Comparison of ENCODE assay signal across 26 cellular contexts in the genomic region with DNA sequence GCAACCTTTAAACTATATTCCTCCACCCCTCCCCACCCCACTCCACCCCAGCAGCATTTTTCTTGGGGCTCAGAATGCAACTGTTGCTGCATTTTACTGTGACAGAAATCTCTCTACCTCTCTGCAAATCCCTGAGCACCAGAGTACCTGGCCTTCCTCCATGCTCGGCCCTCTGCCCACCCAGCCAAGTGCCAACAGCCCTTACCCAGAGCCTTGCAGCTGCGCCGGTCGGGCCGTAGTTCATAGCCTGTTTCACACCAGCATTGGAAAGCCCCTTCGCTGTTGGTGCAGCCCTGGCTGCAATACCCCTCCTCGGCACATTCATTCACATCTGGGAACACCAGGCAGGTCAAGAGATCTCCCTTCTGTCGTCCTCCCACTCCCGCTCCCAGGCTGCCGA. TPM values are rescaled to one million over a fixed set of nuclear protein-coding genes. Genes with fewer than 3 reads are reported as not detected.
"Had no signal": no experiment of that assay in that cellular context is flagged by ENCODE, and none has a peak within 500 bp of the region (broad histone marks: within the 10 kb centered on the region; RNA-seq: fewer than 3 reads in every experiment).

No MANE protein-coding gene starts in this region.

- H3K27ac ChIP-seq: body of pancreas, breast epithelium, Peyer's patch, WERI-Rb-1 had no signal

- DNase-seq: activated CD4-positive, alpha-beta T cell treated with anti-CD3 and anti-CD28 coated beads for 1 hour; activated CD4-positive, alpha-beta T cell treated with anti-CD3 and anti-CD28 coated beads for 48 hours; activated CD4-positive, alpha-beta T cell treated with anti-CD3 and anti-CD28 coated beads, Interleukin-2, amount 50 U/mL, for 4 hours; activated CD4-positive, CD25-positive, alpha-beta regulatory T cell; activated CD8-positive, alpha-beta T cell treated with anti-CD3 and anti-CD28 coated beads, Interleukin-2, amount 10 ng/mL, durations not matched to agents 7 days and 5 days; activated gamma-delta T cell; activated naive CD4-positive, alpha-beta T cell treated with Interleukin-2 at 50 U/mL for 16 hours; activated naive CD8-positive, alpha-beta T cell treated with anti-CD3 and anti-CD28 coated beads, Interleukin-2, amount 10 ng/mL, durations not matched to agents 7 days and 5 days; activated T-cell treated with anti-CD3 and anti-CD28 coated beads, Interleukin-2, amount 50 U/mL, for 24 hours; body of pancreas; Karpas-422; KBM-7; NCI-H1436 treated with DMSO at 0.1 percent for 48 hours; NCI-H2227 treated with DMSO at 0.1 percent for 48 hours; NCI-H524; NCI-H69; NCI-H82; NK-92 treated with Interleukin-12 subunit alpha and Interleukin-12 subunit beta, amount 100 ng/mL, for 24 hours; PC-3; Peyer's patch; RPMI8226; SIG-M5; T1000; WERI-Rb-1 had no signal

- H3K9me3 ChIP-seq: body of pancreas, breast epithelium, Peyer's patch had no signal

- H3K27me3 ChIP-seq: body of pancreas, breast epithelium, Peyer's patch had no signal

- H3K4me3 ChIP-seq: body of pancreas, breast epithelium, Peyer's patch had no signal

- H3K4me1 ChIP-seq: breast epithelium, Peyer's patch had no signal

- H3K36me3 ChIP-seq: breast epithelium had no signal

- ATAC-seq: activated CD8-positive, alpha-beta T cell treated with anti-CD3 and anti-CD28 coated beads, Interleukin-2, amount 10 ng/mL, durations not matched to agents 7 days and 5 days; body of pancreas; PC-3 had no signal

RNA-seq across cellular contexts. Expression of gene LRP4, which starts 23.4 kb away (rescaled TPM):
- total RNA-seq: activated CD8-positive, alpha-beta T cell treated with anti-CD3 and anti-CD28 coated beads, Interleukin-2, amount 10 ng/mL, durations not matched to agents 7 days and 5 days; T-helper 1 cell treated with Interleukin-12 subunit alpha and Interleukin-12 subunit beta and Interleukin-4 antibody, amounts not matched to agents 30 ng/mL and 1 ng/mL, for 36 hours had no signal
